Comparison of ENCODE assay signal across 1 cellular context in the genomic region with DNA sequence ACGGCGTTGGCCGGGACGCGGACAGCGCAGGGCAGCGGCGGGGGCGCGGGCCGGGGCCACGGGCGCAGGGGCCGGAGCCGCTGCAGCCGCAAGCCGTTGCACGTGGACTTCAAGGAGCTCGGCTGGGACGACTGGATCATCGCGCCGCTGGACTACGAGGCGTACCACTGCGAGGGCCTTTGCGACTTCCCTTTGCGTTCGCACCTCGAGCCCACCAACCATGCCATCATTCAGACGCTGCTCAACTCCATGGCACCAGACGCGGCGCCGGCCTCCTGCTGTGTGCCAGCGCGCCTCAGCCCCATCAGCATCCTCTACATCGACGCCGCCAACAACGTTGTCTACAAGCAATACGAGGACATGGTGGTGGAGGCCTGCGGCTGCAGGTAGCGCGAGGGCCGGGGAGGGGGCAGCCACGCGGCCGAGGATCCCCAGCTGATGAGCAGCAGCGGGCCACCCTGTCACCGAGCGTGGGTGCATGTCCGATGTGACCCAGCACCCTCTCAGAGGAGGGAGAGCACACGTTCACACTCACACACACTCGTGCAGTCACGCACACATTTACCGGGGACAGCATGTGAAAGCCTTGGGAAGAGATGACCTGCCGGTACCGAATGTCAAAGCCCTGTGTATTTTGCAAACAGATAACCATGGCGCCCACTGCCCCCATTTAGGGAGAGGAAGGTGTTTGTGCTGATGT.
TF ChIP-seq lines count a peak whose summit lies in the region.

No MANE protein-coding gene starts in this region.

TF ChIP-seq in H1, 55 proteins besides CTCF, POLR2A, EP300 and RAD21:
- TF ChIP-seq MAX (IDR thresholded peaks at IDR 0.05) (peak; percentile 59; the same call in 1 of the 2 replicates), EZH2 (IDR thresholded peaks at IDR 0.05; ENCODE audit: low read depth, low read length, severe bottlenecking) (peak; percentile 70), YY1 (IDR thresholded peaks at IDR 0.05; ENCODE audit: low read depth, low read length) (no peak), SUZ12 (IDR thresholded peaks at IDR 0.05; ENCODE audit: low read length) (peak; percentile 43)
- TF ChIP-seq, protein P1, sequence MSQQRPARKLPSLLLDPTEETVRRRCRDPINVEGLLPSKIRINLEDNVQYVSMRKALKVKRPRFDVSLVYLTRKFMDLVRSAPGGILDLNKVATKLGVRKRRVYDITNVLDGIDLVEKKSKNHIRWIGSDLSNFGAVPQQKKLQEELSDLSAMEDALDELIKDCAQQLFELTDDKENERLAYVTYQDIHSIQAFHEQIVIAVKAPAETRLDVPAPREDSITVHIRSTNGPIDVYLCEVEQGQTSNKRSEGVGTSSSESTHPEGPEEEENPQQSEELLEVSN (IDR thresholded peaks at IDR 0.05): 0 out of 2 replicates have a peak, but pooled peaks have one; percentile 20
TF ChIP-seq in H1: peak in this region for 4.
